8 cellular contexts compared by ENCODE assay signal in genomic region chr1:12152106-12152891, GRCh38. TPM values are rescaled to one million over a fixed set of nuclear protein-coding genes. Genes with fewer than 3 reads are reported as not detected.
DNase-seq lines count a peak whose midpoint lies in the region; ATAC-seq and FAIRE-seq lines count a peak whose summit lies in the region.

No MANE protein-coding gene starts in this region.

- H2BK120ac ChIP-seq in neuronal stem cell (ENCODE audit: low read depth, low read length): no peak overlapping the region

- H3K9me3 ChIP-seq in neuronal stem cell (replicated peaks in 1 of 2; ENCODE audit: control insufficient read depth in 2 of 2, insufficient read depth in 1 of 2, low read depth in 1 of 2, low read length in 2 of 2): peaks cover 0 to 4% of the 10 kb centered on the region in 2 donors

- H2BK5ac ChIP-seq in neuronal stem cell (ENCODE audit: low read length): no peak overlapping the region

- no peak overlapping the region for H2AFZ ChIP-seq in neuronal stem cell (ENCODE audit: low read length)

- FAIRE-seq in frontal cortex (lab: Jason Lieb, UNC): no peak

- H2AK5ac ChIP-seq in neuronal stem cell (ENCODE audit: low read depth, low read length): peak overlapping the region; percentile 36

- H2BK12ac ChIP-seq in neuronal stem cell (ENCODE audit: low read length): no peak overlapping the region

- H2BK15ac ChIP-seq in neuronal stem cell (ENCODE audit: low read length): peak overlapping the region; percentile 62

- no CpG with 5 or more reads among the region's 7 CpGs for WGBS in neuronal stem cell (ENCODE audit: extremely low coverage in 2 of 2, insufficient read length in 2 of 2, insufficient replicate concordance in 1 of 2), 2 donors

- no peak overlapping the region for H3K9ac ChIP-seq in neuronal stem cell (ENCODE audit: low read depth, low read length, poor library complexity)

- H3K18ac ChIP-seq in neuronal stem cell (ENCODE audit: low read length): no peak overlapping the region

- DNase-seq in NOMO-1 treated with DMSO at 0.1 percent for 48 hours (lab: John Stamatoyannopoulos, UW; ENCODE audit: unreplicated experiment) (peak; percentile 43), neuronal stem cell (ENCODE audit: low spot score) (no peak), frontal cortex (ENCODE audit: low spot score in 2 of 2) (no peak), superior temporal gyrus (ENCODE audit: extremely low spot score) (no peak), mucosa of gallbladder (ENCODE audit: low spot score) (no peak)
- no peak for DNase-seq in stimulated activated CD4-positive, alpha-beta T cell treated with anti-CD3 and anti-CD28 coated beads, Interleukin-12 subunit alpha, Interleukin-12 subunit beta, amount 100 ng/mL, for 4 hours

- H4K91ac ChIP-seq in neuronal stem cell (ENCODE audit: low read depth, low read length, poor library complexity): no peak overlapping the region

- H3K79me1 ChIP-seq in neuronal stem cell (ENCODE audit: low read depth, low read length): no peaks in the 10 kb centered on the region

- no peak overlapping the region for H3K4ac ChIP-seq in neuronal stem cell (ENCODE audit: low read length)

- no peak overlapping the region for H3K4me2 ChIP-seq in neuronal stem cell (ENCODE audit: insufficient read depth, low read length, poor library complexity, severe bottlenecking)

- H3K36me3 ChIP-seq in neuronal stem cell (replicated peaks in 1 of 2; ENCODE audit: control insufficient read depth in 2 of 2, insufficient read depth in 2 of 2, low read length in 2 of 2): no peaks in the 10 kb centered on the region

- H3K4me3 ChIP-seq in neuronal stem cell (ENCODE audit: low read length in 2 of 2): no peak overlapping the region

- no peak overlapping the region for H3K23ac ChIP-seq in neuronal stem cell (ENCODE audit: low read depth, low read length, poor library complexity)

- no peak overlapping the region for H3K14ac ChIP-seq in neuronal stem cell (ENCODE audit: low read length)

- no peak overlapping the region for H4K8ac ChIP-seq in neuronal stem cell (ENCODE audit: low read depth, low read length)

- H3K27ac ChIP-seq in neuronal stem cell (replicated peaks; ENCODE audit: low read length): no peak overlapping the region

- ATAC-seq in GM18858 (IDR thresholded peaks at IDR 0.05; ENCODE audit: unreplicated experiment) (peak; percentile 55), GM21737 (IDR thresholded peaks at IDR 0.05; ENCODE audit: unreplicated experiment) (peak; percentile 57)

- H3K4me1 ChIP-seq in neuronal stem cell (ENCODE audit: control insufficient read depth in 2 of 2, insufficient read depth in 1 of 2, low read depth in 1 of 2, low read length in 2 of 2): peaks cover 1 to 2% of the 10 kb centered on the region in 2 donors

- H3K27me3 ChIP-seq in neuronal stem cell (ENCODE audit: control insufficient read depth in 3 of 3, insufficient read depth in 3 of 3, low read depth in 1 of 3, low read length in 3 of 3): peaks cover 0 to 7% (median 0%) of the 10 kb centered on the region in 3 experiments

RNA-seq across cellular contexts. Expression of gene TNFRSF1B, which starts 14.5 kb away (rescaled TPM):
- polyA plus RNA-seq in neuronal stem cell (2013, experiment 1 of 2): 0.73 TPM
- 0.68 TPM for polyA plus RNA-seq in neuronal stem cell (2013, experiment 2 of 2)
- total RNA-seq in frontal cortex (2.0 TPM), mucosa of gallbladder (50.4 TPM)

Comparison
In these comparisons a context has a peak if more than half of its experiments do, and no peak if none do; other contexts are left out.
1. RNA of gene TNFRSF1B, which starts 14.5 kb away (total RNA-seq): 50.4 TPM in mucosa of gallbladder (single experiment); 2.0 TPM in frontal cortex (single experiment); every median in the first group is over 10 times any median in the second.